1 cellular context compared by ENCODE assay signal in the genomic region with DNA sequence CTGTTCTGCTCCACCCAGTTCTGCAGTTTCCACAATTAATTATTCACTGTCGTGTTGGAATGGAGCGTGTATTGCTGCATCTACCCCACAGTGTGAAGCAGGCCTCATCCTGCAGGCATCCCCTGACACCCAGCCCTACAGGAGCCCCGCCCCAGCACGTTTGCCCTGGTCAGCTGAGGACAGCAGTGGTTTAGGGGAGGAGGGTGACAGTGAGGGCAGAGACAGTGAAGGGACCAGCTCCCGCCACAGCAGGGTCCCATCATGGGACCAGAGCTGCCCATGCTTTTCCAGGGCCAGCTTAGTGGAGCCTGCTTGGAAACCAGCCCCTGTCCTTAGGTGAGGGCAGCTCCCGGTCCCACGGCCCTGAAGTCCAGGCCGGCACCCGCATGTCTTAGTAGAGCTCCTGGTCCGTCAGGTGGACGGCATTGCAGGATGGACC.
TF ChIP-seq lines count a peak whose summit lies in the region.

No MANE protein-coding gene starts in this region.

TF ChIP-seq in HepG2, 621 proteins besides CTCF, POLR2A, EP300 and RAD21 (continued from another document):
- TF ChIP-seq ZNF589 (CRISPR knock-in tag; conservative IDR thresholded peaks at IDR 0.05) (no peak), ZNF235 (CRISPR knock-in tag; IDR thresholded peaks at IDR 0.05; ENCODE audit: borderline replicate concordance) (no peak), ZBTB7B (CRISPR knock-in tag; IDR thresholded peaks at IDR 0.05) (no peak), ZKSCAN8 (CRISPR knock-in tag; IDR thresholded peaks at IDR 0.05; ENCODE audit: borderline replicate concordance) (no peak), EZH2 (conservative IDR thresholded peaks at IDR 0.05; ENCODE audit: low read depth, low read length) (no peak), MED13 (CRISPR knock-in tag; IDR thresholded peaks at IDR 0.05) (no peak), PHB2 (IDR thresholded peaks at IDR 0.05; ENCODE audit: partially characterized antibody) (no peak), ZNF333 (CRISPR knock-in tag; IDR thresholded peaks at IDR 0.05; ENCODE audit: borderline replicate concordance) (no peak), PLRG1 (conservative IDR thresholded peaks at IDR 0.05) (no peak), RFX3 (CRISPR knock-in tag; IDR thresholded peaks at IDR 0.05) (no peak)
- TF ChIP-seq, protein P1, sequence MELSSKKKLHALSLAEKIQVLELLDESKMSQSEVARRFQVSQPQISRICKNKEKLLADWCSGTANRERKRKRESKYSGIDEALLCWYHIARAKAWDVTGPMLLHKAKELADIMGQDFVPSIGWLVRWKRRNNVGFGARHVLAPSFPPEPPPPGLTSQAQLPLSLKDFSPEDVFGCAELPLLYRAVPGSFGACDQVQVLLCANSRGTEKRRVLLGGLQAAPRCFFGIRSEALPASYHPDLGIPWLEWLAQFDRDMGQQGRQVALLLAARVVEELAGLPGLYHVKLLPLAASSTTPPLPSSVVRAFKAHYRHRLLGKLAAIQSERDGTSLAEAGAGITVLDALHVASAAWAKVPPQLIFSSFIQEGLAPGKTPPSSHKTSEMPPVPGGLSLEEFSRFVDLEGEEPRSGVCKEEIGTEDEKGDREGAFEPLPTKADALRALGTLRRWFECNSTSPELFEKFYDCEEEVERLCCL (CRISPR knock-in tag; IDR thresholded peaks at IDR 0.05; ENCODE audit: borderline replicate concordance): no peak
- TF ChIP-seq, protein P2, sequence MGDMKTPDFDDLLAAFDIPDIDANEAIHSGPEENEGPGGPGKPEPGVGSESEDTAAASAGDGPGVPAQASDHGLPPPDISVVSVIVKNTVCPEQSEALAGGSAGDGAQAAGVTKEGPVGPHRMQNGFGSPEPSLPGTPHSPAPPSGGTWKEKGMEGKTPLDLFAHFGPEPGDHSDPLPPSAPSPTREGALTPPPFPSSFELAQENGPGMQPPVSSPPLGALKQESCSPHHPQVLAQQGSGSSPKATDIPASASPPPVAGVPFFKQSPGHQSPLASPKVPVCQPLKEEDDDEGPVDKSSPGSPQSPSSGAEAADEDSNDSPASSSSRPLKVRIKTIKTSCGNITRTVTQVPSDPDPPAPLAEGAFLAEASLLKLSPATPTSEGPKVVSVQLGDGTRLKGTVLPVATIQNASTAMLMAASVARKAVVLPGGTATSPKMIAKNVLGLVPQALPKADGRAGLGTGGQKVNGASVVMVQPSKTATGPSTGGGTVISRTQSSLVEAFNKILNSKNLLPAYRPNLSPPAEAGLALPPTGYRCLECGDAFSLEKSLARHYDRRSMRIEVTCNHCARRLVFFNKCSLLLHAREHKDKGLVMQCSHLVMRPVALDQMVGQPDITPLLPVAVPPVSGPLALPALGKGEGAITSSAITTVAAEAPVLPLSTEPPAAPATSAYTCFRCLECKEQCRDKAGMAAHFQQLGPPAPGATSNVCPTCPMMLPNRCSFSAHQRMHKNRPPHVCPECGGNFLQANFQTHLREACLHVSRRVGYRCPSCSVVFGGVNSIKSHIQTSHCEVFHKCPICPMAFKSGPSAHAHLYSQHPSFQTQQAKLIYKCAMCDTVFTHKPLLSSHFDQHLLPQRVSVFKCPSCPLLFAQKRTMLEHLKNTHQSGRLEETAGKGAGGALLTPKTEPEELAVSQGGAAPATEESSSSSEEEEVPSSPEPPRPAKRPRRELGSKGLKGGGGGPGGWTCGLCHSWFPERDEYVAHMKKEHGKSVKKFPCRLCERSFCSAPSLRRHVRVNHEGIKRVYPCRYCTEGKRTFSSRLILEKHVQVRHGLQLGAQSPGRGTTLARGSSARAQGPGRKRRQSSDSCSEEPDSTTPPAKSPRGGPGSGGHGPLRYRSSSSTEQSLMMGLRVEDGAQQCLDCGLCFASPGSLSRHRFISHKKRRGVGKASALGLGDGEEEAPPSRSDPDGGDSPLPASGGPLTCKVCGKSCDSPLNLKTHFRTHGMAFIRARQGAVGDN (CRISPR knock-in tag; IDR thresholded peaks at IDR 0.05): no peak
- TF ChIP-seq, protein P3, sequence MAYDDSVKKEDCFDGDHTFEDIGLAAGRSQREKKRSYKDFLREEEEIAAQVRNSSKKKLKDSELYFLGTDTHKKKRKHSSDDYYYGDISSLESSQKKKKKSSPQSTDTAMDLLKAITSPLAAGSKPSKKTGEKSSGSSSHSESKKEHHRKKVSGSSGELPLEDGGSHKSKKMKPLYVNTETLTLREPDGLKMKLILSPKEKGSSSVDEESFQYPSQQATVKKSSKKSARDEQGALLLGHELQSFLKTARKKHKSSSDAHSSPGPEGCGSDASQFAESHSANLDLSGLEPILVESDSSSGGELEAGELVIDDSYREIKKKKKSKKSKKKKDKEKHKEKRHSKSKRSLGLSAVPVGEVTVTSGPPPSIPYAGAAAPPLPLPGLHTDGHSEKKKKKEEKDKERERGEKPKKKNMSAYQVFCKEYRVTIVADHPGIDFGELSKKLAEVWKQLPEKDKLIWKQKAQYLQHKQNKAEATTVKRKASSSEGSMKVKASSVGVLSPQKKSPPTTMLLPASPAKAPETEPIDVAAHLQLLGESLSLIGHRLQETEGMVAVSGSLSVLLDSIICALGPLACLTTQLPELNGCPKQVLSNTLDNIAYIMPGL (CRISPR knock-in tag; IDR thresholded peaks at IDR 0.05; ENCODE audit: borderline replicate concordance in 1 of 2, low read depth in 1 of 2): no peak
TF ChIP-seq in HepG2: peak in this region for 0.
